Comparison of ENCODE assay signal across 1 cellular context in the genomic region with DNA sequence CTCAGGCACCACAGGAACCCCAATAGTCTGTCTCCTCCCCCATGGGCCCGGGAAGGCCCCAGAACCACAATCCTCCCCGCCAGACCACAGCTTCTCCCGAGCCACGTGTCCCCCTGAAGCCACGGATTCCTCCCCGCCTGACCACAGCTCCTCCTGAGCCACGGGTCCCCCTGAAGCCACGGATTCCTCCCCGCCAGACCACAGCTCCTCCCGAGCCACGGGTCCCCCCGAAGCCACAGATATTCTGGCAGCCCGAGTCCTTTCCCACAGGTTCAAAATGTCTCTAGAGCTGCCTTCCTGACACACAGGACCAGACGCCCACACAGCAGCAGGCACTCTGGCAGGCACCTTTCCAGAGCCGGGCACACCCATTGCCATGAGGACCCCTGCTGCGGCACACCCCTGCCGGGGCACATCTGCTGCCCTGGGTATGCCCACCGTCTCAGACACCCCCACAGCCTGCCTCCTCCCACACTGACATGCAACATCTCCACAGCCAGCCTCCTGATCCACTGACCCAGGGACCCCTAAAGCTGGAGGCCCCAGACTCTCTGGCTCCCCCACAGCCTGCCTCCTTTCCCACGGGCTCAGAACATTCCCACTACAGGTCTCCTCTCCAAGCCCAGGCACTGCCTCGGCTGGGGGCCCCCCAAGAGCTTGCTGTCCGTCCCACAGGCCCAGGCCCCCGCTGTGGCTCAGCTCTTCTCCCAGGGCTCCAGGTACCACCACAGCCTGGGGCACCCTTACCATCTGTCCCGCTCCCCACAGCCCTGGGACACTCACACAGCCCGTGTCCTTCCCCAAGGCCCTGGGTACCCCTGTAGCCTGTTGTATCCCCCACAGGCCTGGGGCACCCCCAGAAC.
TF ChIP-seq lines count a peak whose summit lies in the region.

No MANE protein-coding gene starts in this region.

TF ChIP-seq in GM23338, 12 proteins besides CTCF, POLR2A, EP300 and RAD21:
- TF ChIP-seq, protein P1, sequence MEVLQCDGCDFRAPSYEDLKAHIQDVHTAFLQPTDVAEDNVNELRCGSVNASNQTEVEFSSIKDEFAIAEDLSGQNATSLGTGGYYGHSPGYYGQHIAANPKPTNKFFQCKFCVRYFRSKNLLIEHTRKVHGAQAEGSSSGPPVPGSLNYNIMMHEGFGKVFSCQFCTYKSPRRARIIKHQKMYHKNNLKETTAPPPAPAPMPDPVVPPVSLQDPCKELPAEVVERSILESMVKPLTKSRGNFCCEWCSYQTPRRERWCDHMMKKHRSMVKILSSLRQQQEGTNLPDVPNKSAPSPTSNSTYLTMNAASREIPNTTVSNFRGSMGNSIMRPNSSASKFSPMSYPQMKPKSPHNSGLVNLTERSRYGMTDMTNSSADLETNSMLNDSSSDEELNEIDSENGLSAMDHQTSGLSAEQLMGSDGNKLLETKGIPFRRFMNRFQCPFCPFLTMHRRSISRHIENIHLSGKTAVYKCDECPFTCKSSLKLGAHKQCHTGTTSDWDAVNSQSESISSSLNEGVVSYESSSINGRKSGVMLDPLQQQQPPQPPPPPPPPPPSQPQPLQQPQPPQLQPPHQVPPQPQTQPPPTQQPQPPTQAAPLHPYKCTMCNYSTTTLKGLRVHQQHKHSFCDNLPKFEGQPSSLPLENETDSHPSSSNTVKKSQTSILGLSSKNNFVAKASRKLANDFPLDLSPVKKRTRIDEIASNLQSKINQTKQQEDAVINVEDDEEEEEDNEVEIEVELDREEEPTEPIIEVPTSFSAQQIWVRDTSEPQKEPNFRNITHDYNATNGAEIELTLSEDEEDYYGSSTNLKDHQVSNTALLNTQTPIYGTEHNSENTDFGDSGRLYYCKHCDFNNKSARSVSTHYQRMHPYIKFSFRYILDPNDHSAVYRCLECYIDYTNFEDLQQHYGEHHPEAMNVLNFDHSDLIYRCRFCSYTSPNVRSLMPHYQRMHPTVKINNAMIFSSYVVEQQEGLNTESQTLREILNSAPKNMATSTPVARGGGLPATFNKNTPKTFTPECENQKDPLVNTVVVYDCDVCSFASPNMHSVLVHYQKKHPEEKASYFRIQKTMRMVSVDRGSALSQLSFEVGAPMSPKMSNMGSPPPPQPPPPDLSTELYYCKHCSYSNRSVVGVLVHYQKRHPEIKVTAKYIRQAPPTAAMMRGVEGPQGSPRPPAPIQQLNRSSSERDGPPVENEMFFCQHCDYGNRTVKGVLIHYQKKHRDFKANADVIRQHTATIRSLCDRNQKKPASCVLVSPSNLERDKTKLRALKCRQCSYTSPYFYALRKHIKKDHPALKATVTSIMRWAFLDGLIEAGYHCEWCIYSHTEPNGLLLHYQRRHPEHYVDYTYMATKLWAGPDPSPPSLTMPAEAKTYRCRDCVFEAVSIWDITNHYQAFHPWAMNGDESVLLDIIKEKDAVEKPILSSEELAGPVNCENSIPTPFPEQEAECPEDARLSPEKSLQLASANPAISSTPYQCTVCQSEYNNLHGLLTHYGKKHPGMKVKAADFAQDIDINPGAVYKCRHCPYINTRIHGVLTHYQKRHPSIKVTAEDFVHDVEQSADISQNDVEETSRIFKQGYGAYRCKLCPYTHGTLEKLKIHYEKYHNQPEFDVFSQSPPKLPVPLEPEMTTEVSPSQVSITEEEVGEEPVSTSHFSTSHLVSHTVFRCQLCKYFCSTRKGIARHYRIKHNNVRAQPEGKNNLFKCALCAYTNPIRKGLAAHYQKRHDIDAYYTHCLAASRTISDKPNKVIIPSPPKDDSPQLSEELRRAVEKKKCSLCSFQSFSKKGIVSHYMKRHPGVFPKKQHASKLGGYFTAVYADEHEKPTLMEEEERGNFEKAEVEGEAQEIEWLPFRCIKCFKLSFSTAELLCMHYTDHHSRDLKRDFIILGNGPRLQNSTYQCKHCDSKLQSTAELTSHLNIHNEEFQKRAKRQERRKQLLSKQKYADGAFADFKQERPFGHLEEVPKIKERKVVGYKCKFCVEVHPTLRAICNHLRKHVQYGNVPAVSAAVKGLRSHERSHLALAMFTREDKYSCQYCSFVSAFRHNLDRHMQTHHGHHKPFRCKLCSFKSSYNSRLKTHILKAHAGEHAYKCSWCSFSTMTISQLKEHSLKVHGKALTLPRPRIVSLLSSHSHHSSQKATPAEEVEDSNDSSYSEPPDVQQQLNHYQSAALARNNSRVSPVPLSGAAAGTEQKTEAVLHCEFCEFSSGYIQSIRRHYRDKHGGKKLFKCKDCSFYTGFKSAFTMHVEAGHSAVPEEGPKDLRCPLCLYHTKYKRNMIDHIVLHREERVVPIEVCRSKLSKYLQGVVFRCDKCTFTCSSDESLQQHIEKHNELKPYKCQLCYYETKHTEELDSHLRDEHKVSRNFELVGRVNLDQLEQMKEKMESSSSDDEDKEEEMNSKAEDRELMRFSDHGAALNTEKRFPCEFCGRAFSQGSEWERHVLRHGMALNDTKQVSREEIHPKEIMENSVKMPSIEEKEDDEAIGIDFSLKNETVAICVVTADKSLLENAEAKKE (CRISPR knock-in tag; IDR thresholded peaks at IDR 0.05), result no peak
- TF ChIP-seq STAT1 (IDR thresholded peaks at IDR 0.05; ENCODE audit: unreplicated experiment) (no peak), EZH2 (IDR thresholded peaks at IDR 0.05; ENCODE audit: low read depth, unreplicated experiment) (no peak), ZNF114 (CRISPR knock-in tag; IDR thresholded peaks at IDR 0.05) (no peak), NANOG (IDR thresholded peaks at IDR 0.05; ENCODE audit: borderline replicate concordance) (no peak), CREB1 (CRISPR knock-in tag; IDR thresholded peaks at IDR 0.05; ENCODE audit: low read depth) (no peak), ZNF331 (CRISPR knock-in tag; IDR thresholded peaks at IDR 0.05; ENCODE audit: low read depth) (no peak), POLR2AphosphoS5 (IDR thresholded peaks at IDR 0.05; ENCODE audit: low read depth) (no peak), JUNB (IDR thresholded peaks at IDR 0.05; ENCODE audit: unreplicated experiment) (no peak), EZH2phosphoT487 (IDR thresholded peaks at IDR 0.05; ENCODE audit: unreplicated experiment) (no peak)
- TF ChIP-seq, protein P2, sequence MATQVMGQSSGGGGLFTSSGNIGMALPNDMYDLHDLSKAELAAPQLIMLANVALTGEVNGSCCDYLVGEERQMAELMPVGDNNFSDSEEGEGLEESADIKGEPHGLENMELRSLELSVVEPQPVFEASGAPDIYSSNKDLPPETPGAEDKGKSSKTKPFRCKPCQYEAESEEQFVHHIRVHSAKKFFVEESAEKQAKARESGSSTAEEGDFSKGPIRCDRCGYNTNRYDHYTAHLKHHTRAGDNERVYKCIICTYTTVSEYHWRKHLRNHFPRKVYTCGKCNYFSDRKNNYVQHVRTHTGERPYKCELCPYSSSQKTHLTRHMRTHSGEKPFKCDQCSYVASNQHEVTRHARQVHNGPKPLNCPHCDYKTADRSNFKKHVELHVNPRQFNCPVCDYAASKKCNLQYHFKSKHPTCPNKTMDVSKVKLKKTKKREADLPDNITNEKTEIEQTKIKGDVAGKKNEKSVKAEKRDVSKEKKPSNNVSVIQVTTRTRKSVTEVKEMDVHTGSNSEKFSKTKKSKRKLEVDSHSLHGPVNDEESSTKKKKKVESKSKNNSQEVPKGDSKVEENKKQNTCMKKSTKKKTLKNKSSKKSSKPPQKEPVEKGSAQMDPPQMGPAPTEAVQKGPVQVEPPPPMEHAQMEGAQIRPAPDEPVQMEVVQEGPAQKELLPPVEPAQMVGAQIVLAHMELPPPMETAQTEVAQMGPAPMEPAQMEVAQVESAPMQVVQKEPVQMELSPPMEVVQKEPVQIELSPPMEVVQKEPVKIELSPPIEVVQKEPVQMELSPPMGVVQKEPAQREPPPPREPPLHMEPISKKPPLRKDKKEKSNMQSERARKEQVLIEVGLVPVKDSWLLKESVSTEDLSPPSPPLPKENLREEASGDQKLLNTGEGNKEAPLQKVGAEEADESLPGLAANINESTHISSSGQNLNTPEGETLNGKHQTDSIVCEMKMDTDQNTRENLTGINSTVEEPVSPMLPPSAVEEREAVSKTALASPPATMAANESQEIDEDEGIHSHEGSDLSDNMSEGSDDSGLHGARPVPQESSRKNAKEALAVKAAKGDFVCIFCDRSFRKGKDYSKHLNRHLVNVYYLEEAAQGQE (IDR thresholded peaks at IDR 0.05; ENCODE audit: unreplicated experiment), result no peak
- TF ChIP-seq, protein P3, sequence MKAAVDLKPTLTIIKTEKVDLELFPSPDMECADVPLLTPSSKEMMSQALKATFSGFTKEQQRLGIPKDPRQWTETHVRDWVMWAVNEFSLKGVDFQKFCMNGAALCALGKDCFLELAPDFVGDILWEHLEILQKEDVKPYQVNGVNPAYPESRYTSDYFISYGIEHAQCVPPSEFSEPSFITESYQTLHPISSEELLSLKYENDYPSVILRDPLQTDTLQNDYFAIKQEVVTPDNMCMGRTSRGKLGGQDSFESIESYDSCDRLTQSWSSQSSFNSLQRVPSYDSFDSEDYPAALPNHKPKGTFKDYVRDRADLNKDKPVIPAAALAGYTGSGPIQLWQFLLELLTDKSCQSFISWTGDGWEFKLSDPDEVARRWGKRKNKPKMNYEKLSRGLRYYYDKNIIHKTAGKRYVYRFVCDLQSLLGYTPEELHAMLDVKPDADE (IDR thresholded peaks at IDR 0.05), result no peak
